In the genomic region with DNA sequence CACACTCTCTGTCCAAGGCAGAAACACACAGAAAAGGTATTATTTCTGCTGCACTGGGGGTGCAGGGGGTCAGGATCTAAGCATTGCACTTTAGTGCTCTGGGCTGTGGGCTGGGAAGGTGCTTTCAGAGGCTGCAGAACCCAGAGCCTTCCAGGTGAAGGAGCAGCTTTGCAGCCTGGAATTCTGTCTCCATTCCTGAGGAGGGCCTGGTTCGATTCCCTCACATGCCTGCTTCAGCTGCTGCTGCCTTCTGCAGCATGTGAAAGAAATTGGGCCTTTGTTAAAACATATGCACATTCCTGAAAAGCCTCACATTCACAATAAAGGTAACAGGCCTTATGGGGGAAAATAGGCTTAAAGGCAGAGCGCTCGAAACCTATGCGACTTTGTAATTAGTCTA, we compare ENCODE assay signal across 1 cellular context.
TF ChIP-seq lines count a peak whose summit lies in the region.

No MANE protein-coding gene starts in this region.

TF ChIP-seq in H1, 55 proteins besides CTCF, POLR2A, EP300 and RAD21:
- TF ChIP-seq TEAD4 (IDR thresholded peaks at IDR 0.05; ENCODE audit: low read depth, low read length): peak; percentile 73; the same call in 1 of the 2 replicates
- no peak for TF ChIP-seq JUND (IDR thresholded peaks at IDR 0.05; ENCODE audit: low read length)
TF ChIP-seq in H1: peak in this region for 1.
